ENCODE assay signal across 16 cellular contexts in genomic region chr19:18840288-18841260, GRCh38. TPM values are rescaled to one million over a fixed set of nuclear protein-coding genes. Genes with fewer than 3 reads are reported as not detected.
DNase-seq lines count a peak whose midpoint lies in the region; ATAC-seq and TF ChIP-seq lines count a peak whose summit lies in the region.
"Had no signal": no experiment of that assay in that cellular context is flagged by ENCODE, and none has a peak within 500 bp of the region (broad histone marks: within the 10 kb centered on the region; RNA-seq: fewer than 3 reads in every experiment).

No MANE protein-coding gene starts in this region.

- H3K4me1 Mint-ChIP-seq in activated T-cell treated with anti-CD3 and anti-CD28 coated beads, Interleukin-2, amount 50 U/mL, for 72 hours (ENCODE audit: low read depth), result peaks cover 85% of the 10 kb centered on the region
- peaks cover 96% of the 10 kb centered on the region for H3K4me1 Mint-ChIP-seq in stimulated activated effector memory CD8-positive, alpha-beta T cell treated with anti-CD3 and anti-CD28 coated beads, Interleukin-12 subunit alpha, Interleukin-12 subunit beta, amount 100 ng/mL, for 72 hours

- 0 out of 2 replicates have a peak overlapping the region, but pooled peaks have one; percentile 38 for H3K9ac ChIP-seq in iPS-20b (ENCODE audit: low read depth, low read length)

- no peaks in the 10 kb centered on the region for H3K27me3 ChIP-seq in iPS-20b (ENCODE audit: insufficient read depth, low read length)
- H3K27me3 ChIP-seq: tibial nerve had no signal

- H3K9me3 ChIP-seq in iPS-20b (ENCODE audit: insufficient read depth, low read depth, low read length), result no peaks in the 10 kb centered on the region
- H3K9me3 ChIP-seq: tibial nerve had no signal

- DNase-seq in activated T-cell treated with anti-CD3 and anti-CD28 coated beads, Interleukin-2, amount 50 U/mL, for 72 hours, result no peak
- no peak for DNase-seq in activated T-cell treated with anti-CD3 and anti-CD28 coated beads for 4 hours
- DNase-seq in RWPE1 (ENCODE audit: low spot score), result no peak
- DNase-seq in stimulated activated effector memory CD8-positive, alpha-beta T cell treated with anti-CD3 and anti-CD28 coated beads, Interleukin-12 subunit alpha, Interleukin-12 subunit beta, amount 100 ng/mL, for 72 hours (ENCODE audit: low spot score in 2 of 2), result no peak
- DNase-seq: activated CD4-positive, alpha-beta memory T cell treated with anti-CD3 and anti-CD28 coated beads, Interleukin-2, amount 10 ng/mL, durations not matched to agents 7 days and 5 days; DMS79; Karpas-422; NCI-H187; NCI-H748 treated with DMSO at 0.1 percent for 48 hours; T1000 had no signal

- peaks cover 4% of the 10 kb centered on the region; the same call in 1 of the 2 replicates for H3K4me1 ChIP-seq in iPS-20b (ENCODE audit: insufficient read depth, low read length)

- H3K36me3 ChIP-seq in iPS-20b (ENCODE audit: insufficient read depth, low read depth, low read length), result peaks cover 19% of the 10 kb centered on the region
- H3K36me3 ChIP-seq: tibial nerve had no signal

- CTCF ChIA-PET in RWPE1 (lab: Yijun Ruan, JAX), result interaction anchor here (0.7 kb wide), 1 partner anchor 22 kb away, joined by 5 read pairs; no protein-coding TSS in a partner anchor

- peak overlapping the region; percentile 56 for H3K27ac Mint-ChIP-seq in activated T-cell treated with anti-CD3 and anti-CD28 coated beads, Interleukin-2, amount 50 U/mL, for 72 hours
- H3K27ac Mint-ChIP-seq in stimulated activated effector memory CD8-positive, alpha-beta T cell treated with anti-CD3 and anti-CD28 coated beads, Interleukin-12 subunit alpha, Interleukin-12 subunit beta, amount 100 ng/mL, for 72 hours, result peak overlapping the region; percentile 79
- H3K27ac Mint-ChIP-seq: activated CD4-positive, alpha-beta memory T cell treated with anti-CD3 and anti-CD28 coated beads, Interleukin-2, amount 10 ng/mL, durations not matched to agents 7 days and 5 days had no signal

- TF ChIP-seq CTCF in RWPE1 (conservative IDR thresholded peaks at IDR 0.05; ENCODE audit: low read depth), result no peak

- H3K9me3 Mint-ChIP-seq in activated T-cell treated with anti-CD3 and anti-CD28 coated beads, Interleukin-2, amount 50 U/mL, for 72 hours, result no peaks in the 10 kb centered on the region
- H3K9me3 Mint-ChIP-seq in stimulated activated effector memory CD8-positive, alpha-beta T cell treated with anti-CD3 and anti-CD28 coated beads, Interleukin-12 subunit alpha, Interleukin-12 subunit beta, amount 100 ng/mL, for 72 hours, result no peaks in the 10 kb centered on the region
- H3K9me3 Mint-ChIP-seq: activated CD4-positive, alpha-beta memory T cell treated with anti-CD3 and anti-CD28 coated beads, Interleukin-2, amount 10 ng/mL, durations not matched to agents 7 days and 5 days had no signal

- no peak for ATAC-seq in activated T-cell treated with anti-CD3 and anti-CD28 coated beads, Interleukin-2, amount 50 U/mL, for 72 hours (replicated peaks in 1 of 2)
- ATAC-seq in stimulated activated effector memory CD8-positive, alpha-beta T cell treated with anti-CD3 and anti-CD28 coated beads, Interleukin-12 subunit alpha, Interleukin-12 subunit beta, amount 100 ng/mL, for 72 hours, result no peak
- ATAC-seq in HG03135 (IDR thresholded peaks at IDR 0.05; ENCODE audit: unreplicated experiment) (no peak), HG03457 (IDR thresholded peaks at IDR 0.05; ENCODE audit: unreplicated experiment) (no peak), HG03095 (IDR thresholded peaks at IDR 0.05; ENCODE audit: unreplicated experiment) (no peak)

- H3K27me3 Mint-ChIP-seq in activated T-cell treated with anti-CD3 and anti-CD28 coated beads, Interleukin-2, amount 50 U/mL, for 72 hours (ENCODE audit: low read depth), result no peaks in the 10 kb centered on the region
- H3K27me3 Mint-ChIP-seq: activated CD4-positive, alpha-beta memory T cell treated with anti-CD3 and anti-CD28 coated beads, Interleukin-2, amount 10 ng/mL, durations not matched to agents 7 days and 5 days had no signal

- peaks cover 12 to 15% of the 10 kb centered on the region in 2 donors for H3K36me3 Mint-ChIP-seq in activated T-cell treated with anti-CD3 and anti-CD28 coated beads, Interleukin-2, amount 50 U/mL, for 72 hours (ENCODE audit: insufficient read depth in 2 of 2)
- H3K36me3 Mint-ChIP-seq in stimulated activated effector memory CD8-positive, alpha-beta T cell treated with anti-CD3 and anti-CD28 coated beads, Interleukin-12 subunit alpha, Interleukin-12 subunit beta, amount 100 ng/mL, for 72 hours, result peaks cover 63% of the 10 kb centered on the region

- H3K27ac ChIP-seq in RWPE1, result peak overlapping the region; percentile 44
- H3K27ac ChIP-seq in iPS-20b (ENCODE audit: low read length), result no peak overlapping the region

- POLR2A ChIA-PET in RWPE1 (lab: Yijun Ruan, JAX; ENCODE audit: low non-redundant PET), result interaction anchor here (0.6 kb wide), 1 partner anchor 126 kb away, joined by 7 read pairs; no protein-coding TSS in a partner anchor

- no peak overlapping the region for H3K4me3 ChIP-seq in iPS-20b (ENCODE audit: low read length)
- H3K4me3 ChIP-seq: lung had no signal

- H3K4me3 Mint-ChIP-seq in activated T-cell treated with anti-CD3 and anti-CD28 coated beads, Interleukin-2, amount 50 U/mL, for 72 hours, result no peak overlapping the region
- no peak overlapping the region for H3K4me3 Mint-ChIP-seq in stimulated activated effector memory CD8-positive, alpha-beta T cell treated with anti-CD3 and anti-CD28 coated beads, Interleukin-12 subunit alpha, Interleukin-12 subunit beta, amount 100 ng/mL, for 72 hours
- H3K4me3 Mint-ChIP-seq: activated CD4-positive, alpha-beta memory T cell treated with anti-CD3 and anti-CD28 coated beads, Interleukin-2, amount 10 ng/mL, durations not matched to agents 7 days and 5 days had no signal

RNA-seq across cellular contexts. Expression of gene UPF1, which starts 8.8 kb away (rescaled TPM):
- total RNA-seq in activated T-cell treated with anti-CD3 and anti-CD28 coated beads, Interleukin-2, amount 50 U/mL, for 72 hours, result 10 to 100 TPM; 69.8 to 82.5 TPM

RNA-seq across cellular contexts. Expression of gene COMP, which starts 49.5 kb away (rescaled TPM):
- not detected for total RNA-seq in activated T-cell treated with anti-CD3 and anti-CD28 coated beads, Interleukin-2, amount 50 U/mL, for 72 hours
- total RNA-seq: activated CD4-positive, alpha-beta memory T cell treated with anti-CD3 and anti-CD28 coated beads, Interleukin-2, amount 10 ng/mL, durations not matched to agents 7 days and 5 days had no signal

RNA-seq across cellular contexts. Expression of gene CERS1, which starts 55.4 kb away (rescaled TPM):
- total RNA-seq in activated T-cell treated with anti-CD3 and anti-CD28 coated beads, Interleukin-2, amount 50 U/mL, for 72 hours, result not detected
- total RNA-seq: activated CD4-positive, alpha-beta memory T cell treated with anti-CD3 and anti-CD28 coated beads, Interleukin-2, amount 10 ng/mL, durations not matched to agents 7 days and 5 days had no signal
